In genomic region chr14:100132903-100133510, GRCh38 we compare ENCODE assay signal across 19 cellular contexts. TPM values are rescaled to one million over a fixed set of nuclear protein-coding genes. Genes with fewer than 3 reads are reported as not detected.
DNase-seq lines count a peak whose midpoint lies in the region; ATAC-seq and TF ChIP-seq lines count a peak whose summit lies in the region.
"Had no signal": no experiment of that assay in that cellular context is flagged by ENCODE, and none has a peak within 500 bp of the region (broad histone marks: within the 10 kb centered on the region; RNA-seq: fewer than 3 reads in every experiment).

No MANE protein-coding gene starts in this region.

- DNase-seq in SK-N-MC (ENCODE audit: low read depth, low spot score), result peak; percentile 24
- DNase-seq in fibroblast of mammary gland (ENCODE audit: low read depth), result peak; percentile 52
- no peak for DNase-seq in prostate gland (ENCODE audit: low spot score)
- no peak for DNase-seq in HAP-1 (ENCODE audit: low spot score in 2 of 2)
- DNase-seq in stomach, result no peak
- DNase-seq in NCI-H2171 treated with DMSO at 0.1 percent for 48 hours (lab: John Stamatoyannopoulos, UW), result no peak
- DNase-seq: CD4-positive, alpha-beta T cell; dermis blood vessel endothelial cell; DMS53; IMR-90; kidney; midbrain; NCI-H2029; NCI-H510A treated with DMSO at 0.1 percent for 48 hours; stimulated activated CD4-positive, alpha-beta T cell treated with anti-CD3 and anti-CD28 coated beads, Interleukin-4, amount 100 ng/mL, for 1 hour; stimulated activated CD8-positive, alpha-beta memory T cell treated with anti-CD3 and anti-CD28 coated beads, Interleukin-4, amount 100 ng/mL, for 48 hours had no signal

- peak overlapping the region in 10 of 11 experiments; percentile 15 to 89 (median 83); a peak in 20 of 22 replicates for H3K4me2 ChIP-seq in BLaER1 treated with 17β-estradiol and CSF1 and Interleukin-3, amounts not matched to agents 10 nM and 100 nM

- H3K36me3 ChIP-seq in BLaER1 treated with 17β-estradiol and CSF1 and Interleukin-3, amounts not matched to agents 10 nM and 100 nM, result peaks cover 33 to 99% (median 82%) of the 10 kb centered on the region in 11 experiments
- H3K36me3 ChIP-seq in SK-N-MC (ENCODE audit: insufficient read depth, low read length) (peaks cover 4% of the 10 kb centered on the region; the same call in 1 of the 2 replicates), prostate gland (no peaks in the 10 kb centered on the region), HAP-1 (replicated peaks) (peaks cover 27% of the 10 kb centered on the region), stomach (peaks cover 30 to 96% (median 84%) of the 10 kb centered on the region in 4 donors)
- H3K36me3 ChIP-seq: thyroid gland had no signal

- intact Hi-C loops in prostate gland (cut with DNase I), result no loop called here
- intact Hi-C loops in stomach (cut with DNase I; ENCODE audit: low total_unique reads), result no loop called here

- H4K20me1 ChIP-seq in BLaER1 treated with 17β-estradiol and CSF1 and Interleukin-3, amounts not matched to agents 10 nM and 100 nM, result peaks cover 14 to 88% (median 43%) of the 10 kb centered on the region in 11 experiments; a peak in 17 of 22 replicates

- TF ChIP-seq CTCF in fibroblast of mammary gland (conservative IDR thresholded peaks at IDR 0.05; ENCODE audit: control insufficient read depth, insufficient read depth, low read depth, low read length) (no peak), prostate gland (IDR thresholded peaks at IDR 0.05) (no peak), stomach (IDR thresholded peaks at IDR 0.05) (no peak)

- H3K4me3 ChIP-seq in BLaER1 treated with 17β-estradiol and CSF1 and Interleukin-3, amounts not matched to agents 10 nM and 100 nM, result peak overlapping the region in 2 of 10 experiments; percentile 6 to 15; a peak in 3 of 20 replicates
- peak overlapping the region; percentile 56 for H3K4me3 ChIP-seq in SK-N-MC
- H3K4me3 ChIP-seq in fibroblast of mammary gland (ENCODE audit: control insufficient read depth, low read depth, low read length), result no peak overlapping the region
- H3K4me3 ChIP-seq in prostate gland, result no peak overlapping the region
- no peak overlapping the region for H3K4me3 ChIP-seq in HAP-1
- no peak overlapping the region for H3K4me3 ChIP-seq in stomach
- H3K4me3 ChIP-seq: thyroid gland had no signal

- H3K27me3 ChIP-seq in BLaER1 treated with 17β-estradiol and CSF1 and Interleukin-3, amounts not matched to agents 10 nM and 100 nM, result no peaks in the 10 kb centered on the region
- H3K27me3 ChIP-seq in prostate gland (replicated peaks; ENCODE audit: insufficient read depth) (no peaks in the 10 kb centered on the region), HAP-1 (ENCODE audit: low read depth) (no peaks in the 10 kb centered on the region), stomach (no peaks in the 10 kb centered on the region)
- H3K27me3 ChIP-seq: thyroid gland had no signal

- in situ Hi-C loops in HAP-1 (cut with MboI; ENCODE audit: low sequenced_read_pairs), result no loop called here

- WGBS in prostate gland, result 63% methylated on average over 12 of the region's 12 CpGs
- 94 to 97% (median 94%) methylated on average over 6 to 12 of the region's 12 CpGs for WGBS in stomach, 5 donors

- no peak for ATAC-seq in GM18519 (IDR thresholded peaks at IDR 0.05; ENCODE audit: low FRiP score, unreplicated experiment)

- H3K9me3 ChIP-seq in BLaER1 treated with 17β-estradiol and CSF1 and Interleukin-3, amounts not matched to agents 10 nM and 100 nM (replicated peaks in 1 of 11), result no peaks in the 10 kb centered on the region
- H3K9me3 ChIP-seq in SK-N-MC (ENCODE audit: low read depth, low read length) (no peaks in the 10 kb centered on the region), prostate gland (no peaks in the 10 kb centered on the region), HAP-1 (no peaks in the 10 kb centered on the region), stomach (no peaks in the 10 kb centered on the region)
- H3K9me3 ChIP-seq: thyroid gland had no signal

- TF ChIP-seq POLR2A in prostate gland (IDR thresholded peaks at IDR 0.05), result no peak
- TF ChIP-seq POLR2A in stomach (IDR thresholded peaks at IDR 0.05), result no peak

- H3K4me1 ChIP-seq in BLaER1 treated with 17β-estradiol and CSF1 and Interleukin-3, amounts not matched to agents 10 nM and 100 nM, result peaks cover 37 to 99% (median 85%) of the 10 kb centered on the region in 10 experiments
- H3K4me1 ChIP-seq in prostate gland (replicated peaks), result no peaks in the 10 kb centered on the region
- H3K4me1 ChIP-seq in HAP-1, result no peaks in the 10 kb centered on the region
- peaks cover 6 to 46% (median 21%) of the 10 kb centered on the region in 4 donors for H3K4me1 ChIP-seq in stomach

- peak overlapping the region in 8 of 11 experiments; percentile 7 to 56 (median 40); a peak in 13 of 22 replicates for H3K27ac ChIP-seq in BLaER1 treated with 17β-estradiol and CSF1 and Interleukin-3, amounts not matched to agents 10 nM and 100 nM
- H3K27ac ChIP-seq in SK-N-MC (peak overlapping the region; percentile 72), prostate gland (peak overlapping the region; percentile 39 to 50), stomach (no peak overlapping the region)

- peak overlapping the region in 8 of 11 experiments; percentile 15 to 62 (median 38); a peak in 14 of 22 replicates for H3K9ac ChIP-seq in BLaER1 treated with 17β-estradiol and CSF1 and Interleukin-3, amounts not matched to agents 10 nM and 100 nM
- H3K9ac ChIP-seq in SK-N-MC (ENCODE audit: insufficient read length), result no peak overlapping the region

- no peak for TF ChIP-seq EP300 in stomach (IDR thresholded peaks at IDR 0.05)

RNA-seq across cellular contexts. Expression of gene DEGS2, which starts 26.4 kb away (rescaled TPM):
- total RNA-seq in prostate gland (1 to 10 TPM; 2.8 to 8.3 TPM), stomach (10 to 100 TPM in 4 of 5 donors, 1 to 10 TPM in 1; 1.2 to 53.0 (median 25.0) TPM)
- polyA plus RNA-seq in stomach, result 1 to 10 TPM; 4.3 to 8.6 (median 7.7) TPM
- total RNA-seq: IMR-90 had no signal
- polyA plus RNA-seq: IMR-90 had no signal

Comparison
In these comparisons a context has a peak if more than half of its experiments do, and no peak if none do; other contexts are left out.
1. H3K27ac ChIP-seq: peak in BLaER1 treated with 17β-estradiol and CSF1 and Interleukin-3, amounts not matched to agents 10 nM and 100 nM (8 of 11), SK-N-MC (single experiment) and prostate gland (2 of 2); none in stomach (0 of 5).
2. DNase-seq: peak in SK-N-MC (single experiment) and fibroblast of mammary gland (single experiment); none in prostate gland (single experiment), HAP-1 (0 of 2), stomach (single experiment) and NCI-H2171 treated with DMSO at 0.1 percent for 48 hours (single experiment).